23 cellular contexts compared by ENCODE assay signal in genomic region chr1:4664601-4665000, GRCh38. TPM values are rescaled to one million over a fixed set of nuclear protein-coding genes. Genes with fewer than 3 reads are reported as not detected.
"Had no signal": no experiment of that assay in that cellular context is flagged by ENCODE, and none has a peak within 500 bp of the region (broad histone marks: within the 10 kb centered on the region; RNA-seq: fewer than 3 reads in every experiment).

No MANE protein-coding gene starts in this region.

- ATAC-seq: gastrocnemius medialis; left ventricle myocardium superior; lower lobe of right lung; naive thymus-derived CD8-positive, alpha-beta T cell; sciatic nerve; stimulated activated effector memory CD8-positive, alpha-beta T cell treated with anti-CD3 and anti-CD28 coated beads, Interleukin-12 subunit alpha, Interleukin-12 subunit beta, amount 100 ng/mL, for 72 hours had no signal

- H3K4me1 Mint-ChIP-seq: stimulated activated effector memory CD8-positive, alpha-beta T cell treated with anti-CD3 and anti-CD28 coated beads, Interleukin-12 subunit alpha, Interleukin-12 subunit beta, amount 100 ng/mL, for 72 hours had no signal

- H3K36me3 Mint-ChIP-seq: naive thymus-derived CD8-positive, alpha-beta T cell; stimulated activated effector memory CD8-positive, alpha-beta T cell treated with anti-CD3 and anti-CD28 coated beads, Interleukin-12 subunit alpha, Interleukin-12 subunit beta, amount 100 ng/mL, for 72 hours had no signal

- H3K4me1 ChIP-seq: gastrocnemius medialis, lower lobe of right lung, prostate gland, right atrium auricular region, tibial nerve, upper lobe of left lung, uterus had no signal

- H3K4me3 ChIP-seq: gastrocnemius medialis, lower lobe of right lung, prostate gland, right atrium auricular region, smooth muscle cell, thoracic aorta, tibial nerve, upper lobe of left lung, uterus had no signal

- H3K27ac Mint-ChIP-seq: nephron progenitor cell; stimulated activated effector memory CD8-positive, alpha-beta T cell treated with anti-CD3 and anti-CD28 coated beads, Interleukin-12 subunit alpha, Interleukin-12 subunit beta, amount 100 ng/mL, for 72 hours had no signal

- H3K27ac ChIP-seq: gastrocnemius medialis, lower lobe of right lung, prostate gland, right atrium auricular region, thoracic aorta, tibial nerve, upper lobe of left lung, uterus had no signal

- H3K9me3 Mint-ChIP-seq: stimulated activated effector memory CD8-positive, alpha-beta T cell treated with anti-CD3 and anti-CD28 coated beads, Interleukin-12 subunit alpha, Interleukin-12 subunit beta, amount 100 ng/mL, for 72 hours had no signal

- H3K9me3 ChIP-seq: gastrocnemius medialis, lower lobe of right lung, prostate gland, right atrium auricular region, thoracic aorta, upper lobe of left lung, uterus had no signal

- DNase-seq: cortex of kidney; effector CD4-positive, alpha-beta T cell; gastrocnemius medialis; left ventricle myocardium superior; lower lobe of right lung; nephron progenitor cell; nucleus accumbens; stimulated activated CD4-positive, alpha-beta T cell treated with anti-CD3 and anti-CD28 coated beads, Interleukin-12 subunit alpha, Interleukin-12 subunit beta, amount 100 ng/mL, for 4 hours; stimulated activated CD4-positive, alpha-beta T cell treated with anti-CD3 and anti-CD28 coated beads, Interleukin-1b, Interleukin-23, amount 100 ng/mL, for 48 hours; stimulated activated CD4-positive, alpha-beta T cell treated with anti-CD3 and anti-CD28 coated beads, Interleukin-4, amount 100 ng/mL, for 24 hours; stimulated activated naive CD4-positive, alpha-beta T cell treated with Interleukin-2 at 50 U/mL for 16 hours; substantia nigra; upper lobe of left lung; uterus had no signal

- H3K36me3 ChIP-seq: gastrocnemius medialis, lower lobe of right lung, prostate gland, right atrium auricular region, thoracic aorta, tibial nerve, upper lobe of left lung, uterus had no signal

- H3K27me3 ChIP-seq: tibial nerve had no signal

- H3K4me3 Mint-ChIP-seq: naive thymus-derived CD8-positive, alpha-beta T cell; nephron progenitor cell; stimulated activated effector memory CD8-positive, alpha-beta T cell treated with anti-CD3 and anti-CD28 coated beads, Interleukin-12 subunit alpha, Interleukin-12 subunit beta, amount 100 ng/mL, for 72 hours had no signal

RNA-seq across cellular contexts. Expression of gene AJAP1, which starts 10.2 kb away (rescaled TPM):
- total RNA-seq: myocyte had no signal
